In genomic region chr3:83500422-83500821, GRCh38 we compare ENCODE assay signal across 1 cellular context.
TF ChIP-seq lines count a peak whose summit lies in the region.

No MANE protein-coding gene starts in this region.

TF ChIP-seq in HepG2, 621 proteins besides CTCF, POLR2A, EP300 and RAD21 (continued from another document and continues in another):
- no peak for TF ChIP-seq TRIM22 (IDR thresholded peaks at IDR 0.05)
- peak; percentile 44; the same call in 1 of the 2 replicates for TF ChIP-seq ZNF788 (CRISPR knock-in tag; IDR thresholded peaks at IDR 0.05; ENCODE audit: borderline replicate concordance)
- 0 out of 2 replicates have a peak, but pooled peaks have one; percentile 57 for TF ChIP-seq DNMT3B (CRISPR knock-in tag; conservative IDR thresholded peaks at IDR 0.05)
- TF ChIP-seq CBFB (CRISPR knock-in tag; IDR thresholded peaks at IDR 0.05), result no peak
- TF ChIP-seq YEATS2 (CRISPR knock-in tag; IDR thresholded peaks at IDR 0.05; ENCODE audit: borderline replicate concordance), result peak; percentile 30; the same call in 1 of the 2 replicates
- TF ChIP-seq RERE (CRISPR knock-in tag; IDR thresholded peaks at IDR 0.05; ENCODE audit: low read depth), result no peak
- peak; percentile 26; the same call in 1 of the 2 replicates for TF ChIP-seq BCL6 (CRISPR knock-in tag; IDR thresholded peaks at IDR 0.05)
- TF ChIP-seq TERF1 (CRISPR knock-in tag; IDR thresholded peaks at IDR 0.05), result no peak
- TF ChIP-seq ZNF44 (CRISPR knock-in tag; IDR thresholded peaks at IDR 0.05), result no peak
- TF ChIP-seq LCORL (IDR thresholded peaks at IDR 0.05), result no peak
- 0 out of 2 replicates have a peak, but pooled peaks have one; percentile 54 for TF ChIP-seq LCORL (CRISPR knock-in tag; IDR thresholded peaks at IDR 0.05)
- peak; percentile 86 for TF ChIP-seq BHLHE40 (IDR thresholded peaks at IDR 0.05; ENCODE audit: low read length)
- no peak for TF ChIP-seq TBX2 (CRISPR knock-in tag; IDR thresholded peaks at IDR 0.05; ENCODE audit: borderline replicate concordance)
- TF ChIP-seq AHDC1 (CRISPR knock-in tag; IDR thresholded peaks at IDR 0.05; ENCODE audit: borderline replicate concordance), result 0 out of 2 replicates have a peak, but pooled peaks have one; percentile 25
- TF ChIP-seq ZNF142 (CRISPR knock-in tag; IDR thresholded peaks at IDR 0.05), result no peak
- TF ChIP-seq ATF2 (CRISPR knock-in tag; IDR thresholded peaks at IDR 0.05), result peak; percentile 48; the same call in 1 of the 2 replicates
- no peak for TF ChIP-seq HNRNPH1 (optimal IDR thresholded peaks at IDR 0.05; ENCODE audit: low read depth, low read length)
- no peak; the same call in 1 of the 2 replicates for TF ChIP-seq SMAD3 (CRISPR knock-in tag; IDR thresholded peaks at IDR 0.05)
- TF ChIP-seq HIC2 (CRISPR knock-in tag; IDR thresholded peaks at IDR 0.05; ENCODE audit: low read depth), result peak; percentile 30; the same call in 1 of the 2 replicates
- TF ChIP-seq KLF15 (CRISPR knock-in tag; IDR thresholded peaks at IDR 0.05; ENCODE audit: borderline replicate concordance), result no peak
- no peak for TF ChIP-seq ZNF597 (CRISPR knock-in tag; IDR thresholded peaks at IDR 0.05)
- no peak for TF ChIP-seq ZNF10 (CRISPR knock-in tag; IDR thresholded peaks at IDR 0.05; ENCODE audit: borderline replicate concordance, low read depth)
- no peak for TF ChIP-seq ZEB1 (IDR thresholded peaks at IDR 0.05; ENCODE audit: insufficient replicate concordance, low read depth)
